13 cellular contexts compared by ENCODE assay signal in genomic region chr4:24857996-24858395, GRCh38. TPM values are rescaled to one million over a fixed set of nuclear protein-coding genes. Genes with fewer than 3 reads are reported as not detected.
DNase-seq lines count a peak whose midpoint lies in the region; ATAC-seq and TF ChIP-seq lines count a peak whose summit lies in the region.
"Had no signal": no experiment of that assay in that cellular context is flagged by ENCODE, and none has a peak within 500 bp of the region (broad histone marks: within the 10 kb centered on the region; RNA-seq: fewer than 3 reads in every experiment).

No MANE protein-coding gene starts in this region.

- no peaks in the 10 kb centered on the region for H3K27me3 Mint-ChIP-seq in nephron (ENCODE audit: low read depth)

- H3K36me3 Mint-ChIP-seq in nephron (ENCODE audit: low read depth): peaks cover 44% of the 10 kb centered on the region

- peaks cover 27% of the 10 kb centered on the region for H3K4me1 Mint-ChIP-seq in nephron

- ATAC-seq in Right ventricle myocardium inferior: peak; percentile 44
- no peak for ATAC-seq in HG02623 (IDR thresholded peaks at IDR 0.05; ENCODE audit: unreplicated experiment)
- ATAC-seq: K562 had no signal

- intact Hi-C loops in Right ventricle myocardium inferior (cut with DNase I): loop anchor here (10.0 kb wide), 1 partner anchor 107 kb away; no protein-coding TSS in a partner anchor
- intact Hi-C loops in cardiac septum (cut with DNase I): loop anchor here (5.0 kb wide), 1 partner anchor 66 kb away; no protein-coding TSS in a partner anchor

- DNase-seq in Right ventricle myocardium inferior (ENCODE audit: missing footprints) (no peak), cardiac septum (ENCODE audit: low spot score) (no peak), fibroblast of gingiva (ENCODE audit: low read depth) (peak; percentile 91), NCI-H1694 treated with DMSO at 0.1 percent for 48 hours (lab: John Stamatoyannopoulos, UW) (no peak), T-helper 9 cell (no peak), NCI-H2029 treated with DMSO at 0.1 percent for 48 hours (lab: John Stamatoyannopoulos, UW) (no peak)
- DNase-seq: dorsolateral prefrontal cortex, NCI-H748 treated with DMSO at 0.1 percent for 48 hours had no signal

- no peak overlapping the region for H3K4me3 Mint-ChIP-seq in nephron
- H3K4me3 Mint-ChIP-seq: stimulated activated naive CD8-positive, alpha-beta T cell treated with anti-CD3 and anti-CD28 coated beads, Interleukin-15, Interleukin-2, amounts not matched to agents 100 ng/mL and 50 ng/mL, for 24 hours; T-helper 2 cell treated with Interferon-gamma antibody and Interleukin-4, amounts not matched to agents 5 μg/mL and 100 μg/mL, for 36 hours had no signal

- no peak for TF ChIP-seq CTCF in nephron (IDR thresholded peaks at IDR 0.05; ENCODE audit: unreplicated experiment in 3 of 3)

- H3K9me3 Mint-ChIP-seq in nephron: peaks cover 18% of the 10 kb centered on the region

- H3K27ac Mint-ChIP-seq in nephron: peak overlapping the region; percentile 71 to 90 (median 75)
- H3K27ac Mint-ChIP-seq: stimulated activated naive CD8-positive, alpha-beta T cell treated with anti-CD3 and anti-CD28 coated beads, Interleukin-15, Interleukin-2, amounts not matched to agents 100 ng/mL and 50 ng/mL, for 24 hours; T-helper 2 cell treated with Interferon-gamma antibody and Interleukin-4, amounts not matched to agents 5 μg/mL and 100 μg/mL, for 36 hours had no signal

RNA-seq across cellular contexts. Expression of gene CCDC149, which starts 54.8 kb away (rescaled TPM):
- 11.4 TPM for total RNA-seq in Right ventricle myocardium inferior
- 11.7 TPM for total RNA-seq in cardiac septum
